Comparison of ENCODE assay signal across 11 cellular contexts in the genomic region with DNA sequence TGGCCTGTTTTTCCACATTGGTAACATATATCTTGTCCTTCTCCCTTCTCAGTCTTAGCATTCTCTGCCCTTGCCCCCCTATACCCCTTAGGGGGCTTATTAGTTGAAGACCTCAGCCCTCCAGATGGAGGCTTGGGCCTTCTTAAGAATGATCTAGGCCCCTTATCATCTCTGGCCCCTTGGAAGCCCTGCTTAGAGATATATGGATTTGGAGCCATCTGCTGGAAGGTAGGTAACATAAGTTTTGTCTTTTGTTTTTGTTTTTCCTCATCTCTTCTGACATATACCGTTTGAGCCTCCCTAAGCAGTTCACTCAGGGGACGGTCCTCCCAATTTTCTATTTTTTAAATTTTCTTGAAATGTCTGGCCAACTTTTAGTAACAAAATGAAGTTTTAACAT. TPM values are rescaled to one million over a fixed set of nuclear protein-coding genes. Genes with fewer than 3 reads are reported as not detected.
DNase-seq lines count a peak whose midpoint lies in the region; ATAC-seq and TF ChIP-seq lines count a peak whose summit lies in the region.
"Had no signal": no experiment of that assay in that cellular context is flagged by ENCODE, and none has a peak within 500 bp of the region (broad histone marks: within the 10 kb centered on the region; RNA-seq: fewer than 3 reads in every experiment).

No MANE protein-coding gene starts in this region.

- no peak overlapping the region for H3K4me3 ChIP-seq in fibroblast of mammary gland (ENCODE audit: control insufficient read depth, low read depth, low read length)
- H3K4me3 ChIP-seq: adrenal gland had no signal

- intact Hi-C loops in activated naive CD4-positive, alpha-beta T cell treated with anti-CD3 and anti-CD28 coated beads for 36 hours (cut with micrococcal nuclease): loop anchor here (10.0 kb wide), 1 partner anchor 178 kb away; no protein-coding TSS in a partner anchor
- intact Hi-C loops in posterior cingulate gyrus (cut with DNase I): no loop called here

- in situ Hi-C loops in GM13977 (cut with MboI; ENCODE audit: low pct_unique_long_range_greater_than_20kb, low sequenced_read_pairs, unreplicated experiment): no loop called here

- CTCF ChIA-PET in activated naive CD4-positive, alpha-beta T cell treated with anti-CD3 and anti-CD28 coated beads for 36 hours (lab: Charles Lee): no interaction called here

- no peaks in the 10 kb centered on the region for H3K36me3 Mint-ChIP-seq in activated naive CD4-positive, alpha-beta T cell treated with anti-CD3 and anti-CD28 coated beads for 36 hours (ENCODE audit: low read depth)

- peak; percentile 4 for DNase-seq in AG20443 (ENCODE audit: low spot score)
- peak; percentile 4 for DNase-seq in GM13977 (ENCODE audit: low spot score)
- DNase-seq in OCI-M1 (lab: John Stamatoyannopoulos, UW): peak; percentile 19
- peak; percentile 18 for DNase-seq in fibroblast of mammary gland (ENCODE audit: low read depth)
- DNase-seq in activated naive CD4-positive, alpha-beta T cell treated with anti-CD3 and anti-CD28 coated beads for 36 hours: no peak
- DNase-seq in 8988T: no peak
- DNase-seq in posterior cingulate gyrus: no peak
- DNase-seq: adrenal gland, GDM1, GOT3 had no signal

- H3K4me1 Mint-ChIP-seq in activated naive CD4-positive, alpha-beta T cell treated with anti-CD3 and anti-CD28 coated beads for 36 hours (ENCODE audit: low read depth): no peaks in the 10 kb centered on the region

- no peak overlapping the region for H3K27ac Mint-ChIP-seq in activated naive CD4-positive, alpha-beta T cell treated with anti-CD3 and anti-CD28 coated beads for 36 hours

- H3K9me3 Mint-ChIP-seq in activated naive CD4-positive, alpha-beta T cell treated with anti-CD3 and anti-CD28 coated beads for 36 hours: no peaks in the 10 kb centered on the region

- H3K4me3 Mint-ChIP-seq in activated naive CD4-positive, alpha-beta T cell treated with anti-CD3 and anti-CD28 coated beads for 36 hours: no peak overlapping the region

- no peaks in the 10 kb centered on the region for H3K27me3 Mint-ChIP-seq in activated naive CD4-positive, alpha-beta T cell treated with anti-CD3 and anti-CD28 coated beads for 36 hours (ENCODE audit: low read depth)

- ATAC-seq in HG03159 (IDR thresholded peaks at IDR 0.05; ENCODE audit: unreplicated experiment): no peak

- peak; percentile 30 for TF ChIP-seq CTCF in GM13977 (IDR thresholded peaks at IDR 0.05; ENCODE audit: extremely low read depth, insufficient read depth, missing control alignments)
- TF ChIP-seq CTCF in fibroblast of mammary gland (conservative IDR thresholded peaks at IDR 0.05; ENCODE audit: control insufficient read depth, insufficient read depth, low read depth, low read length): peak; percentile 27

RNA-seq across cellular contexts. Expression of gene NAP1L2, which starts 48.3 kb away (rescaled TPM):
- 1 to 10 TPM; 2.5 to 2.7 TPM for total RNA-seq in activated naive CD4-positive, alpha-beta T cell treated with anti-CD3 and anti-CD28 coated beads for 36 hours

Comparison
In these comparisons a context has a peak if more than half of its experiments do, and no peak if none do; other contexts are left out.
1. DNase-seq: peak in AG20443 (single experiment), GM13977 (single experiment), OCI-M1 (single experiment) and fibroblast of mammary gland (single experiment); none in activated naive CD4-positive, alpha-beta T cell treated with anti-CD3 and anti-CD28 coated beads for 36 hours (single experiment), 8988T (single experiment) and posterior cingulate gyrus (0 of 10).